ENCODE assay signal across 17 cellular contexts in genomic region chr12:3416159-3416558, GRCh38.
DNase-seq lines count a peak whose midpoint lies in the region; ATAC-seq, FAIRE-seq and TF ChIP-seq lines count a peak whose summit lies in the region.
"Had no signal": no experiment of that assay in that cellular context is flagged by ENCODE, and none has a peak within 500 bp of the region (broad histone marks: within the 10 kb centered on the region; RNA-seq: fewer than 3 reads in every experiment).

No MANE protein-coding gene starts in this region.

- no peak for FAIRE-seq in H1 (lab: Jason Lieb, UNC)
- FAIRE-seq: G401.6, GM12892, GM19239 had no signal

- H3K27ac ChIP-seq in H1 (ENCODE audit: low read depth, low read length) (no peak overlapping the region), foreskin keratinocyte (no peak overlapping the region)

- no peak overlapping the region for H3K4me2 ChIP-seq in H1 (ENCODE audit: insufficient read depth in 1 of 2, low read depth in 2 of 2, low read length in 2 of 2)

- H2BK120ac ChIP-seq in H1 (replicated peaks; ENCODE audit: low read depth, low read length): no peak overlapping the region

- H2BK5ac ChIP-seq in H1 (ENCODE audit: low read depth, low read length): no peak overlapping the region

- no peak overlapping the region for H3K18ac ChIP-seq in H1 (ENCODE audit: extremely low read depth, low read length)

- H3K23me2 ChIP-seq in H1 (ENCODE audit: low read depth, low read length): no peaks in the 10 kb centered on the region

- POLR2A ChIA-PET in H1 (lab: Charles Lee; ENCODE audit: partially characterized antibody): interaction anchor here (1.3 kb wide), 1 partner anchor 17 kb away, joined by 3 read pairs; no protein-coding TSS in a partner anchor

- H3K4me1 ChIP-seq in H1 (replicated peaks in 1 of 4; ENCODE audit: control insufficient read depth in 3 of 4, insufficient read depth in 4 of 4, low read length in 3 of 4): peaks cover 0 to 8% (median 1%) of the 10 kb centered on the region in 4 experiments; a peak in 6 of 7 replicates
- H3K4me1 ChIP-seq in foreskin keratinocyte: no peaks in the 10 kb centered on the region

- no peak overlapping the region for H2AFZ ChIP-seq in H1 (ENCODE audit: low read length)

- 0 out of 4 replicates have a peak, but pooled peaks cover 0 to 2% of the 10 kb centered on the region in 2 experiments for H3K9me3 ChIP-seq in H1 (ENCODE audit: insufficient read depth in 2 of 2, low read depth in 1 of 2, low read length in 1 of 2)

- WGBS in H1 (ENCODE audit: extremely low coverage in 1 of 2, insufficient coverage in 1 of 2, insufficient read length in 1 of 2, insufficient replicate concordance in 2 of 2, low coverage in 1 of 2, low lambda C conversion rate in 2 of 2, missing lambda C conversion rate in 1 of 2), 2 experiments: 79% methylated on average over 1 of the region's 1 CpG; no CpG with 5 or more reads in 1 of the 2 experiments

- no peak overlapping the region for H4K91ac ChIP-seq in H1 (replicated peaks; ENCODE audit: insufficient read length, low read length)

- H4K20me1 ChIP-seq in H1 (replicated peaks in 1 of 2; ENCODE audit: control insufficient read depth in 1 of 2, insufficient read depth in 2 of 2, low read length in 2 of 2): no peaks in the 10 kb centered on the region

- no peaks in the 10 kb centered on the region for H3K79me2 ChIP-seq in H1 (ENCODE audit: control insufficient read depth in 1 of 2, insufficient read depth in 2 of 2, low read length in 2 of 2)

- H3K36me3 ChIP-seq in H1 (ENCODE audit: control insufficient read depth in 2 of 4, insufficient read depth in 4 of 4, low read length in 3 of 4): no peaks in the 10 kb centered on the region

- H3K14ac ChIP-seq in H1 (ENCODE audit: insufficient read length): no peak overlapping the region

- no peak overlapping the region for H3K56ac ChIP-seq in H1 (replicated peaks; ENCODE audit: insufficient read length, low read depth, low read length)

- ATAC-seq in foreskin keratinocyte: no peak
- no peak for ATAC-seq in HG03457 (IDR thresholded peaks at IDR 0.05; ENCODE audit: unreplicated experiment)
- no peak for ATAC-seq in GM18858 (IDR thresholded peaks at IDR 0.05; ENCODE audit: unreplicated experiment)
- ATAC-seq: HCT116 had no signal

- H3K79me1 ChIP-seq in H1 (ENCODE audit: low read depth, low read length): no peaks in the 10 kb centered on the region

- H3K4ac ChIP-seq in H1 (replicated peaks; ENCODE audit: insufficient read length, low read depth, low read length): no peak overlapping the region

- H2BK12ac ChIP-seq in H1 (ENCODE audit: low read depth, low read length): no peak overlapping the region

- no peak for TF ChIP-seq EP300 in H1 (IDR thresholded peaks at IDR 0.05; ENCODE audit: borderline replicate concordance in 1 of 2, low read depth in 2 of 2, low read length in 2 of 2)

- no peak overlapping the region for H4K8ac ChIP-seq in H1 (ENCODE audit: extremely low read depth, insufficient read depth, low read length)

- H3K23ac ChIP-seq in H1 (ENCODE audit: insufficient read length): no peak overlapping the region

- peak; percentile 14 to 44; a peak in 3 of 4 replicates for TF ChIP-seq RAD21 in H1 (IDR thresholded peaks at IDR 0.05 in 1 of 2, conservative IDR thresholded peaks at IDR 0.05 in 1 of 2; ENCODE audit: low read depth in 2 of 2, low read length in 2 of 2)

- no peak overlapping the region for H2BK20ac ChIP-seq in H1 (ENCODE audit: low read length)

- H2BK15ac ChIP-seq in H1 (ENCODE audit: low read length): no peak overlapping the region

- TF ChIP-seq CTCF in H1 (IDR thresholded peaks at IDR 0.05; ENCODE audit: control extremely low read depth in 1 of 3, insufficient read depth in 1 of 3, low read depth in 1 of 3, low read length in 3 of 3) (peak in 1 of 3 experiments; percentile 11; a peak in 1 of 4 replicates), foreskin keratinocyte (conservative IDR thresholded peaks at IDR 0.05) (peak; percentile 4), GM20000 (IDR thresholded peaks at IDR 0.05; ENCODE audit: extremely low read depth, missing control alignments) (no peak)

- no peak overlapping the region for H3K9ac ChIP-seq in H1 (replicated peaks in 1 of 4; ENCODE audit: extremely low read depth in 1 of 4, low read depth in 3 of 4, low read length in 3 of 4)

- no peak overlapping the region for H2AK5ac ChIP-seq in H1 (ENCODE audit: low read depth, low read length)

- peaks cover 1 to 5% (median 3%) of the 10 kb centered on the region in 4 experiments; a peak in 4 of 7 replicates for H3K27me3 ChIP-seq in H1 (replicated peaks in 1 of 4; ENCODE audit: control insufficient read depth in 3 of 4, extremely low read depth in 1 of 4, insufficient read depth in 3 of 4, low read length in 3 of 4)
- peaks cover 34% of the 10 kb centered on the region for H3K27me3 ChIP-seq in foreskin keratinocyte

- TF ChIP-seq POLR2A in H1 (IDR thresholded peaks at IDR 0.05; ENCODE audit: control extremely low read depth in 1 of 2, low read depth in 2 of 2, low read length in 2 of 2): no peak

- CTCF ChIA-PET in H1 (lab: Charles Lee; ENCODE audit: partially characterized antibody): interaction anchor here (0.7 to 5.6 kb wide), 13 partner anchors 9 to 268 kb away, joined by 3 to 26 read pairs (median 4); no protein-coding TSS in a partner anchor

- no peak overlapping the region for H4K5ac ChIP-seq in H1 (ENCODE audit: insufficient read length, low read depth, low read length)

- H3K4me3 ChIP-seq in H1 (ENCODE audit: extremely low read depth in 1 of 4, insufficient read depth in 2 of 4, low read depth in 3 of 4, low read length in 4 of 4): no peak overlapping the region

- no peak for DNase-seq in H1 (ENCODE audit: low read depth in 1 of 2, low spot score in 2 of 2)
- DNase-seq in foreskin keratinocyte: no peak
- peak; percentile 25 for DNase-seq in iPS-NIHi7 (ENCODE audit: extremely low spot score)
- DNase-seq in GM20000 (ENCODE audit: low spot score): no peak
- DNase-seq: C1 segment of cervical spinal cord; Calu3; CD4-positive, alpha-beta memory T cell; COR-L47; DMS153; DND-41; H9 had no signal

TF ChIP-seq in H1, 55 proteins besides CTCF, POLR2A, EP300 and RAD21:
- TF ChIP-seq KDM4A (IDR thresholded peaks at IDR 0.05; ENCODE audit: low read depth, low read length, severe bottlenecking) (no peak), PHF8 (conservative IDR thresholded peaks at IDR 0.05; ENCODE audit: low read depth, low read length) (no peak), CBX8 (IDR thresholded peaks at IDR 0.05; ENCODE audit: borderline replicate concordance, low read depth, low read length) (no peak), USF2 (IDR thresholded peaks at IDR 0.05; ENCODE audit: low read length) (no peak)
